Comparison of ENCODE assay signal across 10 cellular contexts in genomic region chr16:14527411-14528044, GRCh38.
DNase-seq lines count a peak whose midpoint lies in the region; ATAC-seq, FAIRE-seq and TF ChIP-seq lines count a peak whose summit lies in the region.
"Had no signal": no experiment of that assay in that cellular context is flagged by ENCODE, and none has a peak within 500 bp of the region (broad histone marks: within the 10 kb centered on the region; RNA-seq: fewer than 3 reads in every experiment).

No MANE protein-coding gene starts in this region.

- H3K36me3 ChIP-seq in astrocyte (ENCODE audit: insufficient read depth, low read length) (no peaks in the 10 kb centered on the region), sigmoid colon (no peaks in the 10 kb centered on the region)

- peaks cover 3% of the 10 kb centered on the region for H3K9me3 Mint-ChIP-seq in astrocyte (ENCODE audit: unreplicated experiment)

- peaks cover under 1% of the 10 kb centered on the region for H4K20me1 ChIP-seq in astrocyte (ENCODE audit: insufficient read depth, low read length)

- intact Hi-C loops in left ventricle myocardium superior (cut with micrococcal nuclease), result loop anchor here (10.0 kb wide), 1 partner anchor 233 kb away; no protein-coding TSS in a partner anchor
- intact Hi-C loops in sigmoid colon (cut with DNase I), result loop anchor here (1.0 to 5.0 kb wide), 4 partner anchors 226 to 605 kb away; partner anchors contain the start of gene ERCC4

- H3K27ac ChIP-seq in astrocyte (ENCODE audit: low read depth, low read length), result no peak overlapping the region
- H3K27ac ChIP-seq in sigmoid colon, result peak overlapping the region in 3 of 4 donors; percentile 28 to 56 (median 48)

- H3K9me3 ChIP-seq in astrocyte (ENCODE audit: insufficient read depth, low read depth, low read length), result no peaks in the 10 kb centered on the region
- no peaks in the 10 kb centered on the region for H3K9me3 ChIP-seq in sigmoid colon

- WGBS in sigmoid colon, 2 donors, result 78% methylated on average over 5 of the region's 5 CpGs

- FAIRE-seq in astrocyte (lab: Jason Lieb, UNC), result no peak

- H3K4me3 ChIP-seq in astrocyte (ENCODE audit: insufficient read depth, low read depth, low read length), result no peak overlapping the region
- H3K4me3 ChIP-seq in sigmoid colon, result no peak overlapping the region

- no peak overlapping the region for H3K4me3 Mint-ChIP-seq in astrocyte (ENCODE audit: unreplicated experiment)

- no peak for TF ChIP-seq EP300 in sigmoid colon (IDR thresholded peaks at IDR 0.05)

- H3K27me3 ChIP-seq in astrocyte (ENCODE audit: insufficient read depth, low read length), result no peaks in the 10 kb centered on the region
- no peaks in the 10 kb centered on the region for H3K27me3 ChIP-seq in sigmoid colon

- no peaks in the 10 kb centered on the region for H3K79me2 ChIP-seq in astrocyte (ENCODE audit: insufficient read depth, low read length)

- no peaks in the 10 kb centered on the region for H3K36me3 Mint-ChIP-seq in astrocyte (ENCODE audit: low read depth, unreplicated experiment)

- TF ChIP-seq CTCF in astrocyte (IDR thresholded peaks at IDR 0.05; ENCODE audit: insufficient read depth, low read depth, low read length) (no peak), sigmoid colon (IDR thresholded peaks at IDR 0.05) (no peak)

- TF ChIP-seq POLR2A in sigmoid colon (IDR thresholded peaks at IDR 0.05), result no peak

- DNase-seq in GM03348 (ENCODE audit: low spot score), result peak; percentile 75
- peak; percentile 62 for DNase-seq in astrocyte (ENCODE audit: low read depth)
- DNase-seq in left ventricle myocardium superior, result no peak
- DNase-seq in sigmoid colon, result peak; percentile 74
- DNase-seq in NCI-H146 treated with DMSO at 0.1 percent for 48 hours (lab: John Stamatoyannopoulos, UW; ENCODE audit: unreplicated experiment), result no peak
- DNase-seq in dedifferentiated amniotic fluid mesenchymal stem cell (ENCODE audit: extremely low spot score), result no peak
- DNase-seq in C1 segment of cervical spinal cord (lab: John Stamatoyannopoulos, UW), result no peak
- DNase-seq: MM.1S, T1000 had no signal

- no peak overlapping the region for H3K9ac ChIP-seq in astrocyte (ENCODE audit: low read length)

- H2AFZ ChIP-seq in astrocyte (ENCODE audit: low read depth, low read length), result no peak overlapping the region

- ATAC-seq in left ventricle myocardium superior (peak; percentile 77), GM18511 (IDR thresholded peaks at IDR 0.05; ENCODE audit: unreplicated experiment) (no peak)

- H3K4me1 Mint-ChIP-seq in astrocyte (ENCODE audit: low read depth, unreplicated experiment), result peaks cover 39% of the 10 kb centered on the region

- H3K4me1 ChIP-seq in astrocyte (ENCODE audit: insufficient read depth, low read length), result peaks cover 4% of the 10 kb centered on the region
- peaks cover 0 to 33% (median 23%) of the 10 kb centered on the region in 4 donors for H3K4me1 ChIP-seq in sigmoid colon

- no peak overlapping the region for H3K4me2 ChIP-seq in astrocyte (ENCODE audit: low read length)

- H3K27ac Mint-ChIP-seq in astrocyte (ENCODE audit: unreplicated experiment), result peak overlapping the region; percentile 9

- no peaks in the 10 kb centered on the region for H3K27me3 Mint-ChIP-seq in astrocyte (ENCODE audit: low read depth, unreplicated experiment)

Comparison
In these comparisons a context has a peak if more than half of its experiments do, and no peak if none do; other contexts are left out.
1. DNase-seq: peak in GM03348 (single experiment), astrocyte (single experiment) and sigmoid colon (single experiment); none in left ventricle myocardium superior (single experiment), NCI-H146 treated with DMSO at 0.1 percent for 48 hours (single experiment), dedifferentiated amniotic fluid mesenchymal stem cell (single experiment) and C1 segment of cervical spinal cord (0 of 14).